Comparison of ENCODE assay signal across 17 cellular contexts in the genomic region with DNA sequence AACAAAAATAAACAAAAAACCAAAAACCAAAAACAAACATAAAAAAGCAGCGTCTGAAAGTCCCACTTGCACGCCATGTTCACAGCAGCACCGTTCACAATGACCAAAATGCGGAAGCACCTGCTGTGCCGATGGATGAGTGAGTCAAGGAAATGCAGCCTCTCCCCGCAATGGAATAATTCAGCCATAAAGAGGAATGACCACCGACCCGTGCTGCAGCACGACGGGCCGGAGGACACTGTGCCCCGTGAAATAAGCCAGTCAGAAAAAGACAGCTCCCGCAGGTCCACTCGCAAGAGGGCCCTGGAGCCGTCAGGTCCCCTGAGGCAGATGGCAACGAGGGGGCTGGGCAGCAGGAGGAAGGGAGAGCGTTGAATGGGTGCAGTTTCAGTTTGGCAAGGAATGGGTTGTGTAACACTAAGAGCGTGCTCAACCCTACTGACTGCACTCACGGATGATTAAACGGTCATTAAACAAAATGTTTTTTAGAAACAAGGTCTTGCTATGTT. TPM values are rescaled to one million over a fixed set of nuclear protein-coding genes. Genes with fewer than 3 reads are reported as not detected.
A peak's percentile ranks its signal among the peaks of the same experiment; 100 is the strongest.
DNase-seq lines count a peak whose midpoint lies in the region; ATAC-seq and TF ChIP-seq lines count a peak whose summit lies in the region.
"Had no signal": no experiment of that assay in that cellular context is flagged by ENCODE, and none has a peak within 500 bp of the region (broad histone marks: within the 10 kb centered on the region; RNA-seq: fewer than 3 reads in every experiment).

No MANE protein-coding gene starts in this region.

- ATAC-seq in Right ventricle myocardium inferior, result no peak
- no peak for ATAC-seq in Right ventricle myocardium superior (ENCODE audit: poor library complexity)
- ATAC-seq in left lung, result peak; percentile 39
- ATAC-seq in upper lobe of right lung, result peak; percentile 54
- ATAC-seq: PC-3 had no signal

- H3K4me1 ChIP-seq in left lung (peaks cover 21 to 63% of the 10 kb centered on the region in 2 donors), upper lobe of right lung (peaks cover 33% of the 10 kb centered on the region)

- H3K4me3 ChIP-seq in left lung (peak overlapping the region in 1 of 2 donors; percentile 28), upper lobe of right lung (peak overlapping the region; percentile 8)
- H3K4me3 ChIP-seq: cardiac muscle cell, esophagus muscularis mucosa, testis had no signal

- H3K36me3 ChIP-seq in left lung (peaks cover 0 to 7% of the 10 kb centered on the region in 2 donors), upper lobe of right lung (peaks cover 3% of the 10 kb centered on the region)
- H3K36me3 ChIP-seq: cardiac muscle cell had no signal

- intact Hi-C loops in Right ventricle myocardium inferior (cut with DNase I), result loop anchor here (5.0 kb wide), 1 partner anchor 42 kb away; no protein-coding TSS in a partner anchor
- intact Hi-C loops in Right ventricle myocardium superior (cut with DNase I), result no loop called here
- intact Hi-C loops in left lung (cut with DNase I), result no loop called here
- intact Hi-C loops in upper lobe of right lung (cut with DNase I), result no loop called here

- H3K27ac ChIP-seq in left lung, result peak overlapping the region; percentile 53 to 83
- peak overlapping the region; percentile 75 for H3K27ac ChIP-seq in upper lobe of right lung
- H3K27ac ChIP-seq: cardiac muscle cell, esophagus muscularis mucosa, testis had no signal

- no peak for TF ChIP-seq CTCF in left lung (IDR thresholded peaks at IDR 0.05)
- TF ChIP-seq CTCF in upper lobe of right lung (IDR thresholded peaks at IDR 0.05), result no peak

- H3K9me3 ChIP-seq in left lung (no peaks in the 10 kb centered on the region), upper lobe of right lung (no peaks in the 10 kb centered on the region)
- H3K9me3 ChIP-seq: esophagus muscularis mucosa, testis had no signal

- DNase-seq in Right ventricle myocardium inferior (ENCODE audit: missing footprints), result peak; percentile 72
- no peak for DNase-seq in Right ventricle myocardium superior
- peak; percentile 88 for DNase-seq in SIG-M5 treated with dmso at 0.1 percent for 504 hours (lab: John Stamatoyannopoulos, UW; ENCODE audit: unreplicated experiment)
- peak in 1 of 2 donors; percentile 75 for DNase-seq in left lung
- peak; percentile 68 for DNase-seq in upper lobe of right lung
- DNase-seq in NCI-H2227 (lab: John Stamatoyannopoulos, UW; ENCODE audit: unreplicated experiment), result no peak
- no peak for DNase-seq in iPS-NIHi11 (ENCODE audit: low spot score)
- DNase-seq in NCI-H345 (lab: John Stamatoyannopoulos, UW), result no peak
- DNase-seq: GDM1; NCI-H2081 treated with DMSO at 0.1 percent for 48 hours; PC-3; stimulated activated CD4-positive, alpha-beta T cell treated with anti-CD3 and anti-CD28 coated beads, Interleukin-4, amount 100 ng/mL, for 1 hour; testis had no signal

- H3K27me3 ChIP-seq in left lung (no peaks in the 10 kb centered on the region), upper lobe of right lung (no peaks in the 10 kb centered on the region)
- H3K27me3 ChIP-seq: cardiac muscle cell, esophagus muscularis mucosa, testis had no signal

RNA-seq across cellular contexts. Expression of gene CLCN7, which starts 5.1 kb away (rescaled TPM):
- total RNA-seq in Right ventricle myocardium inferior, result 49.5 TPM
- total RNA-seq in Right ventricle myocardium superior, result 45.0 TPM
- total RNA-seq in left lung, result 100 to 1,000 TPM; 110 to 130 TPM
- total RNA-seq in upper lobe of right lung, result 138 TPM

RNA-seq across cellular contexts. Expression of gene PTX4, which starts 19.0 kb away (rescaled TPM):
- total RNA-seq in Right ventricle myocardium inferior (not detected), Right ventricle myocardium superior (0.16 TPM), left lung (not detected), upper lobe of right lung (not detected)
- total RNA-seq: activated T-helper 1 cell treated with anti-CD3 and anti-CD28 coated beads, Interleukin-12 subunit alpha, Interleukin-12 subunit beta, Interleukin-2, Interleukin-4 antibody, amounts not matched to agents 30 ng/mL and 10 ng/mL and 1 ng/mL, durations not matched to agents 14 hours and 24 hours and 36 hours; omental fat pad had no signal

RNA-seq across cellular contexts. Expression of gene TELO2, which starts 23.4 kb away (rescaled TPM):
- total RNA-seq in Right ventricle myocardium inferior, result 18.9 TPM
- total RNA-seq in Right ventricle myocardium superior, result 18.8 TPM
- 10 to 100 TPM; 34.9 to 38.6 TPM for total RNA-seq in left lung
- 26.0 TPM for total RNA-seq in upper lobe of right lung

RNA-seq across cellular contexts. Expression of gene CCDC154, which starts 25.4 kb away (rescaled TPM):
- 1.7 TPM for total RNA-seq in Right ventricle myocardium inferior
- total RNA-seq in Right ventricle myocardium superior, result 0.81 TPM
- total RNA-seq in left lung, result 1 to 10 TPM; 1.5 to 2.7 TPM
- 4.1 TPM for total RNA-seq in upper lobe of right lung
- total RNA-seq: PC-3 had no signal

RNA-seq across cellular contexts. Expression of gene PERCC1, which starts 38.9 kb away (rescaled TPM):
- 0.35 TPM for total RNA-seq in Right ventricle myocardium inferior
- total RNA-seq in Right ventricle myocardium superior, result 0.32 TPM
- total RNA-seq in left lung, result under 1 TPM in 1 of 2 donors, not detected in 1; 0.31 TPM
- total RNA-seq in upper lobe of right lung, result not detected
- total RNA-seq: activated T-helper 1 cell treated with anti-CD3 and anti-CD28 coated beads, Interleukin-12 subunit alpha, Interleukin-12 subunit beta, Interleukin-2, Interleukin-4 antibody, amounts not matched to agents 30 ng/mL and 10 ng/mL and 1 ng/mL, durations not matched to agents 14 hours and 24 hours and 36 hours; esophagus muscularis mucosa; PC-3 had no signal

Comparison
In these comparisons a context has a peak if more than half of its experiments do, and no peak if none do; other contexts are left out.
1. DNase-seq: peak in Right ventricle myocardium inferior (single experiment), SIG-M5 treated with dmso at 0.1 percent for 504 hours (single experiment) and upper lobe of right lung (single experiment); none in Right ventricle myocardium superior (single experiment), NCI-H2227 (single experiment), iPS-NIHi11 (single experiment) and NCI-H345 (single experiment).
2. ATAC-seq: peak in left lung (single experiment) and upper lobe of right lung (single experiment); none in Right ventricle myocardium inferior (single experiment) and Right ventricle myocardium superior (single experiment).